In genomic region chr14:68916358-68916757, GRCh38 we compare ENCODE assay signal across 1 cellular context.
TF ChIP-seq lines count a peak whose summit lies in the region.

No MANE protein-coding gene starts in this region.

TF ChIP-seq in GM23338, 12 proteins besides CTCF, POLR2A, EP300 and RAD21:
- TF ChIP-seq REST (IDR thresholded peaks at IDR 0.05; ENCODE audit: unreplicated experiment) (no peak), ZNF462 (CRISPR knock-in tag; IDR thresholded peaks at IDR 0.05) (no peak), ETS1 (IDR thresholded peaks at IDR 0.05) (no peak), STAT1 (IDR thresholded peaks at IDR 0.05; ENCODE audit: unreplicated experiment) (no peak), JUNB (IDR thresholded peaks at IDR 0.05; ENCODE audit: unreplicated experiment) (no peak), EZH2 (IDR thresholded peaks at IDR 0.05; ENCODE audit: low read depth, unreplicated experiment) (no peak)
